ENCODE assay signal across 11 cellular contexts in genomic region chr4:122122083-122122482, GRCh38.
"Had no signal": no experiment of that assay in that cellular context is flagged by ENCODE, and none has a peak within 500 bp of the region (broad histone marks: within the 10 kb centered on the region; RNA-seq: fewer than 3 reads in every experiment).

No MANE protein-coding gene starts in this region.

- H3K9ac ChIP-seq: GM23248 had no signal

- H3K27ac ChIP-seq: GM23248 had no signal

- H2AFZ ChIP-seq: GM23248, GM23338 had no signal

- H3K9me3 ChIP-seq: HAP-1 had no signal

- FAIRE-seq: H1, H54 had no signal

- ATAC-seq: GM23338, HCT116 had no signal

- DNase-seq: GM23248, GOT3, H7, H9, HCEC 1CT, HFFc6 had no signal

- H3K4me1 ChIP-seq: HAP-1 had no signal

- H3K4me2 ChIP-seq: GM23338 had no signal

- H3K36me3 ChIP-seq: HAP-1 had no signal

- H3K4me3 ChIP-seq: GM23248, GM23338, HAP-1 had no signal
